ENCODE assay signal across 23 cellular contexts in the genomic region with DNA sequence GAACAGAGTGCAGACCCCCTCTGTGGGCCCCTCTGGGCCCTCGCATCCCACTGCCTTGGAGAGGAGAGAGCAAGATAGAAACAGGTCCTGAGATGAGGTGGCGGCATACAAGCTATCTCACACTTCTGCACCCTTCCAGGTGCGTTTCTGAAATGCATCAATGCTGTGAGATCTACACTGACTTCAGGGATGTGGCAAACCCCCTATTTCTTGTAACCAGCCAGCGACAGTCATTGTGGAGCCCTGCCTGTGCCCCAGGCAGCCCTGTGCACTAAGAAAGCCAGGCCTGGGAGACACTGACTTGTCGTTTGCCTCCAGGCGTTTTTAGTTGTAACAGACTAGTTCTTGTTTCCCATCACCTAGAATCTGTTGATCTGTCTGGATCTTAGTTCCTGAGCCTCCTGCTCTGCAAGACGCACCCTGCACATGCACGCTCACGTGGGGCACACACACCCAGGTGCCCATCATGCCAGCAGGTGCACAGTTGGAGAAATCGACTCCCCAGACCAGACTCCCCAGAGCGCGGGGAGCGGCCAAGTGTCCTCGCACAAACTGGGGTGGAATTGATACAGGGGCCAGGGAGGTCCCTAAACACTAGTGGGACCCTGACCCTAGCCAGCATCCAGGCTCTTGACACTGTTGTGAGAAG.
A peak's percentile ranks its signal among the peaks of the same experiment; 100 is the strongest.
DNase-seq lines count a peak whose midpoint lies in the region; ATAC-seq and FAIRE-seq lines count a peak whose summit lies in the region.
"Had no signal": no experiment of that assay in that cellular context is flagged by ENCODE, and none has a peak within 500 bp of the region (broad histone marks: within the 10 kb centered on the region; RNA-seq: fewer than 3 reads in every experiment).

No MANE protein-coding gene starts in this region.

- no peaks in the 10 kb centered on the region for H3K36me3 Mint-ChIP-seq in activated naive CD8-positive, alpha-beta T cell
- H3K36me3 Mint-ChIP-seq in activated naive CD8-positive, alpha-beta T cell treated with anti-CD3 and anti-CD28 coated beads for 36 hours = peaks cover 5% of the 10 kb centered on the region

- no peak for ATAC-seq in GM21576 (IDR thresholded peaks at IDR 0.05; ENCODE audit: unreplicated experiment)
- ATAC-seq: GM12878, HCT116, PC-3 had no signal

- H3K27me3 Mint-ChIP-seq in activated naive CD8-positive, alpha-beta T cell = no peaks in the 10 kb centered on the region
- no peaks in the 10 kb centered on the region for H3K27me3 Mint-ChIP-seq in activated naive CD8-positive, alpha-beta T cell treated with anti-CD3 and anti-CD28 coated beads for 36 hours

- H3K4me1 Mint-ChIP-seq in activated naive CD8-positive, alpha-beta T cell (ENCODE audit: low read depth) = peaks cover 16% of the 10 kb centered on the region
- H3K4me1 Mint-ChIP-seq in activated naive CD8-positive, alpha-beta T cell treated with anti-CD3 and anti-CD28 coated beads for 36 hours = peaks cover 17% of the 10 kb centered on the region

- H3K9me3 Mint-ChIP-seq in activated naive CD8-positive, alpha-beta T cell (ENCODE audit: low read depth) = no peaks in the 10 kb centered on the region
- H3K9me3 Mint-ChIP-seq in activated naive CD8-positive, alpha-beta T cell treated with anti-CD3 and anti-CD28 coated beads for 36 hours = no peaks in the 10 kb centered on the region

- no peak overlapping the region for H3K4me3 Mint-ChIP-seq in activated naive CD8-positive, alpha-beta T cell
- no peak overlapping the region for H3K4me3 Mint-ChIP-seq in activated naive CD8-positive, alpha-beta T cell treated with anti-CD3 and anti-CD28 coated beads for 36 hours

- peak; percentile 13 for FAIRE-seq in urothelium cell line (lab: Jason Lieb, UNC)
- FAIRE-seq: GM12878, HTR-8/SVneo had no signal

- peak overlapping the region; percentile 50 for H3K27ac Mint-ChIP-seq in activated naive CD8-positive, alpha-beta T cell
- no peak overlapping the region for H3K27ac Mint-ChIP-seq in activated naive CD8-positive, alpha-beta T cell treated with anti-CD3 and anti-CD28 coated beads for 36 hours

- no peak for DNase-seq in activated naive CD8-positive, alpha-beta T cell treated with anti-CD3 and anti-CD28 coated beads for 36 hours
- DNase-seq in D341Med (ENCODE audit: low spot score) (peak; percentile 31), islet precursor cell (peak; percentile 81), urothelium cell line (ENCODE audit: low spot score) (no peak), germinal center (ENCODE audit: low spot score) (no peak)
- DNase-seq: C1 segment of cervical spinal cord, DMS 273 treated with DMSO at 0.1 percent for 48 hours, GOT3, IMR-90, MG63, NCI-H1092, NCI-H1436 treated with DMSO at 0.1 percent for 48 hours, NCI-H2029, NCI-H2171, NCI-H526, PC-3, RPMI8226, SIG-M5 had no signal

Comparison
In these comparisons a context has a peak if more than half of its experiments do, and no peak if none do; other contexts are left out.
1. DNase-seq: peak in D341Med (single experiment) and islet precursor cell (single experiment); none in activated naive CD8-positive, alpha-beta T cell treated with anti-CD3 and anti-CD28 coated beads for 36 hours (single experiment), urothelium cell line (single experiment) and germinal center (single experiment).